In genomic region chr10:69446650-69447151, GRCh38 we compare ENCODE assay signal across 11 cellular contexts. TPM values are rescaled to one million over a fixed set of nuclear protein-coding genes. Genes with fewer than 3 reads are reported as not detected.
DNase-seq lines count a peak whose midpoint lies in the region; ATAC-seq and TF ChIP-seq lines count a peak whose summit lies in the region.
"Had no signal": no experiment of that assay in that cellular context is flagged by ENCODE, and none has a peak within 500 bp of the region (broad histone marks: within the 10 kb centered on the region; RNA-seq: fewer than 3 reads in every experiment).

No MANE protein-coding gene starts in this region.

- H3K4me3 Mint-ChIP-seq in activated T-cell treated with anti-CD3 and anti-CD28 coated beads, Interleukin-2, amount 50 U/mL, for 72 hours = no peak overlapping the region
- no peak overlapping the region for H3K4me3 Mint-ChIP-seq in nephron progenitor cell

- no peak overlapping the region for H3K27ac Mint-ChIP-seq in activated T-cell treated with anti-CD3 and anti-CD28 coated beads, Interleukin-2, amount 50 U/mL, for 72 hours
- no peak overlapping the region for H3K27ac Mint-ChIP-seq in nephron progenitor cell

- no peaks in the 10 kb centered on the region for H3K9me3 Mint-ChIP-seq in activated T-cell treated with anti-CD3 and anti-CD28 coated beads, Interleukin-2, amount 50 U/mL, for 72 hours
- H3K9me3 Mint-ChIP-seq in nephron progenitor cell = peaks cover 3% of the 10 kb centered on the region

- no peak overlapping the region for H3K4me3 ChIP-seq in AG10803 (ENCODE audit: low read length)
- H3K4me3 ChIP-seq in colonic mucosa = no peak overlapping the region

- H3K36me3 Mint-ChIP-seq in activated T-cell treated with anti-CD3 and anti-CD28 coated beads, Interleukin-2, amount 50 U/mL, for 72 hours (ENCODE audit: insufficient read depth in 2 of 2) = no peaks in the 10 kb centered on the region
- no peaks in the 10 kb centered on the region for H3K36me3 Mint-ChIP-seq in nephron progenitor cell (ENCODE audit: low read depth)

- no peak for ATAC-seq in activated T-cell treated with anti-CD3 and anti-CD28 coated beads, Interleukin-2, amount 50 U/mL, for 72 hours (replicated peaks in 1 of 2)
- ATAC-seq in GM21723 (IDR thresholded peaks at IDR 0.05; ENCODE audit: unreplicated experiment) = no peak
- ATAC-seq: left cardiac atrium had no signal

- H3K27me3 ChIP-seq in colonic mucosa = no peaks in the 10 kb centered on the region

- no peak overlapping the region for H3K9ac ChIP-seq in colonic mucosa (ENCODE audit: low read depth in 2 of 2, low read length in 2 of 2)

- intact Hi-C loops in colonic mucosa (cut with DNase I) = no loop called here

- H3K36me3 ChIP-seq in colonic mucosa = no peaks in the 10 kb centered on the region

- H3K27me3 Mint-ChIP-seq in activated T-cell treated with anti-CD3 and anti-CD28 coated beads, Interleukin-2, amount 50 U/mL, for 72 hours (ENCODE audit: low read depth) = no peaks in the 10 kb centered on the region
- peaks cover 14% of the 10 kb centered on the region for H3K27me3 Mint-ChIP-seq in nephron progenitor cell (ENCODE audit: low read depth, poor library complexity)

- no peaks in the 10 kb centered on the region for H3K9me3 ChIP-seq in colonic mucosa

- H3K4me1 Mint-ChIP-seq in activated T-cell treated with anti-CD3 and anti-CD28 coated beads, Interleukin-2, amount 50 U/mL, for 72 hours (ENCODE audit: low read depth) = peaks cover 16% of the 10 kb centered on the region
- peaks cover 36% of the 10 kb centered on the region for H3K4me1 Mint-ChIP-seq in nephron progenitor cell

- H3K4me1 ChIP-seq in colonic mucosa = peaks cover 8% of the 10 kb centered on the region

- no peak for TF ChIP-seq CTCF in AG10803 (conservative IDR thresholded peaks at IDR 0.05; ENCODE audit: low read length)
- TF ChIP-seq CTCF in colonic mucosa (IDR thresholded peaks at IDR 0.05) = no peak
- no peak for TF ChIP-seq CTCF in nephron progenitor cell (IDR thresholded peaks at IDR 0.05)

- peak overlapping the region; percentile 38 for H3K27ac ChIP-seq in colonic mucosa

- peak; percentile 82 for DNase-seq in AG10803 (ENCODE audit: low read depth)
- peak; percentile 95 for DNase-seq in M059J (ENCODE audit: low read depth)
- peak; percentile 56 for DNase-seq in colonic mucosa
- DNase-seq in mucosa of gallbladder (ENCODE audit: low spot score) = peak; percentile 55
- no peak for DNase-seq in activated T-cell treated with anti-CD3 and anti-CD28 coated beads, Interleukin-2, amount 50 U/mL, for 72 hours
- DNase-seq in mesenteric fat pad (ENCODE audit: low spot score) = no peak
- no peak for DNase-seq in nephron progenitor cell
- DNase-seq: activated CD8-positive, alpha-beta memory T cell treated with anti-CD3 and anti-CD28 coated beads for 24 hours; caudate nucleus; left cardiac atrium had no signal

RNA-seq across cellular contexts. Expression of gene TSPAN15, which starts 4.6 kb away (rescaled TPM):
- 109 and 179 TPM in 2 replicates for total RNA-seq in M059J (2014; rRNA removed; shearing (Covaris generic))
- 100 to 1,000 TPM; 129 TPM for total RNA-seq in colonic mucosa
- total RNA-seq in mucosa of gallbladder = 108 TPM
- 1 to 10 TPM; 1.5 to 1.8 TPM for total RNA-seq in activated T-cell treated with anti-CD3 and anti-CD28 coated beads, Interleukin-2, amount 50 U/mL, for 72 hours
- 109 TPM for total RNA-seq in mesenteric fat pad

RNA-seq across cellular contexts. Expression of gene TACR2, which starts 30.0 kb away (rescaled TPM):
- 0.05 and 0.15 TPM in 2 replicates for total RNA-seq in M059J (2014; rRNA removed; shearing (Covaris generic))
- total RNA-seq in colonic mucosa (10 to 100 TPM in 1 of 2 donors, under 1 TPM in 1; 0.22 to 18.8 TPM), mucosa of gallbladder (1.6 TPM), mesenteric fat pad (0.61 TPM)
- total RNA-seq in activated T-cell treated with anti-CD3 and anti-CD28 coated beads, Interleukin-2, amount 50 U/mL, for 72 hours = not detected

Comparison
In these comparisons a context has a peak if more than half of its experiments do, and no peak if none do; other contexts are left out.
1. DNase-seq: peak in AG10803 (single experiment), M059J (single experiment), colonic mucosa (single experiment) and mucosa of gallbladder (single experiment); none in activated T-cell treated with anti-CD3 and anti-CD28 coated beads, Interleukin-2, amount 50 U/mL, for 72 hours (0 of 2), mesenteric fat pad (single experiment) and nephron progenitor cell (single experiment).
2. RNA of gene TSPAN15, which starts 4.6 kb away (total RNA-seq): 129 TPM in colonic mucosa, 109 TPM in mesenteric fat pad (single experiment), 109 to 179 TPM in M059J and 108 TPM in mucosa of gallbladder (single experiment); 1.5 to 1.8 TPM in activated T-cell treated with anti-CD3 and anti-CD28 coated beads, Interleukin-2, amount 50 U/mL, for 72 hours; every median in the first group is over 10 times any median in the second.